In the genomic region with DNA sequence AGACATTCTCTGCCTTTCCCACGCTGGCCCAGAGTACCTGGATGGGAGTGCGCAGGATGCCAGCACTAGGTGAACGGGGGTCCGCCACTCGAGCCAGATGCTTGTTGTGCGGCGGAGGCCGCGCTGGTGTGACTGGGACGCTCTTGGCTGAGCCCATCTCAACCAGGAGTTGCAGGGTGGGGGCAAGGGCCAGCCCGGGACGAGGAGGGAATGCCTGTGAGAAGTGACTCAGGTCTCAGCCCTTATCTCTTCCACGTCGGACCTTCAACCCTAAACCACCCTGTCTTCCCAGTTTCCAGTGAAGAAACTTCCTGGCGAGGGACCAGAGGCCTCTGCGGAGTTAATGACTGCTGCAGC, we compare ENCODE assay signal across 8 cellular contexts. TPM values are rescaled to one million over a fixed set of nuclear protein-coding genes. Genes with fewer than 3 reads are reported as not detected.
DNase-seq lines count a peak whose midpoint lies in the region; ATAC-seq and TF ChIP-seq lines count a peak whose summit lies in the region.

No MANE protein-coding gene starts in this region.

- peaks cover 11 to 29% (median 24%) of the 10 kb centered on the region in 3 donors for H3K4me1 ChIP-seq in esophagus squamous epithelium
- H3K4me1 ChIP-seq in psoas muscle: peaks cover 14% of the 10 kb centered on the region
- H3K4me1 ChIP-seq in ovary (ENCODE audit: insufficient read depth): peaks cover 7% of the 10 kb centered on the region

- H3K27ac ChIP-seq in RWPE1: peak overlapping the region; percentile 85
- peak overlapping the region; percentile 92 to 99 (median 97) for H3K27ac ChIP-seq in esophagus squamous epithelium
- peak overlapping the region; percentile 98 for H3K27ac ChIP-seq in psoas muscle
- no peak overlapping the region for H3K27ac ChIP-seq in ovary

- TF ChIP-seq POLR2A in esophagus squamous epithelium (IDR thresholded peaks at IDR 0.05): no peak
- no peak for TF ChIP-seq POLR2A in ovary (IDR thresholded peaks at IDR 0.05)

- POLR2A ChIA-PET in RWPE1 (lab: Yijun Ruan, JAX; ENCODE audit: low non-redundant PET): interaction anchor here (1.5 kb wide), 1 partner anchor 127 kb away, joined by 3 read pairs; a partner anchor contains a TSS

- H3K9me3 ChIP-seq in esophagus squamous epithelium (no peaks in the 10 kb centered on the region), psoas muscle (no peaks in the 10 kb centered on the region), ovary (no peaks in the 10 kb centered on the region)

- no peaks in the 10 kb centered on the region for H3K27me3 ChIP-seq in GM06990 (replicated peaks; ENCODE audit: control insufficient read depth, insufficient read depth, low read length)
- no peaks in the 10 kb centered on the region for H3K27me3 ChIP-seq in esophagus squamous epithelium
- H3K27me3 ChIP-seq in psoas muscle (ENCODE audit: insufficient read depth in 3 of 3, low read length in 2 of 3): no peaks in the 10 kb centered on the region
- H3K27me3 ChIP-seq in ovary: no peaks in the 10 kb centered on the region

- H3K36me3 ChIP-seq in GM06990 (ENCODE audit: control insufficient read depth, insufficient read depth, low read length) (peaks cover 12% of the 10 kb centered on the region), esophagus squamous epithelium (peaks cover 2 to 45% (median 4%) of the 10 kb centered on the region in 3 donors), psoas muscle (ENCODE audit: insufficient read depth in 1 of 2, low read depth in 1 of 2) (peaks cover 0 to 13% of the 10 kb centered on the region in 2 donors), ovary (no peaks in the 10 kb centered on the region)

- ATAC-seq in psoas muscle: no peak
- no peak for ATAC-seq in HG03175 (IDR thresholded peaks at IDR 0.05; ENCODE audit: unreplicated experiment)

- intact Hi-C loops in esophagus squamous epithelium (cut with DNase I): no loop called here
- intact Hi-C loops in psoas muscle (cut with DNase I): no loop called here
- intact Hi-C loops in ovary (cut with DNase I): no loop called here

- DNase-seq in GM06990 (ENCODE audit: extremely low read depth, insufficient read length) (no peak), RWPE1 (ENCODE audit: low spot score) (no peak), esophagus squamous epithelium (lab: John Stamatoyannopoulos, UW) (no peak), psoas muscle (peak in 1 of 2 donors; percentile 72), ovary (no peak), NCI-H2171 treated with DMSO at 0.1 percent for 48 hours (lab: John Stamatoyannopoulos, UW) (no peak)
- DNase-seq in activated effector memory CD4-positive, alpha-beta T cell treated with anti-CD3 and anti-CD28 coated beads, Interleukin-2, amount 50 U/mL, for 16 hours: no peak

- WGBS in esophagus squamous epithelium, 2 donors: 0 to 29% methylated on average over 4 to 14 of the region's 16 CpGs
- WGBS in psoas muscle, 3 donors: 19 to 22% (median 19%) methylated on average over 16 of the region's 16 CpGs
- WGBS in ovary, 3 donors: 38 to 44% (median 43%) methylated on average over 14 to 16 of the region's 16 CpGs

- TF ChIP-seq CTCF in GM06990 (IDR thresholded peaks at IDR 0.05; ENCODE audit: insufficient read depth, low read length, poor library complexity, severe bottlenecking): no peak
- TF ChIP-seq CTCF in RWPE1 (conservative IDR thresholded peaks at IDR 0.05; ENCODE audit: low read depth): no peak
- no peak for TF ChIP-seq CTCF in esophagus squamous epithelium (IDR thresholded peaks at IDR 0.05)
- no peak for TF ChIP-seq CTCF in psoas muscle (IDR thresholded peaks at IDR 0.05)
- TF ChIP-seq CTCF in ovary (IDR thresholded peaks at IDR 0.05): no peak

- CTCF ChIA-PET in RWPE1 (lab: Yijun Ruan, JAX): interaction anchor here (1.0 kb wide), 1 partner anchor 22 kb away, joined by 3 read pairs; a partner anchor contains a TSS

- H3K4me3 ChIP-seq in GM06990 (replicated peaks; ENCODE audit: low read depth, low read length): peak overlapping the region; percentile 95
- peak overlapping the region; percentile 58 to 86 (median 71) for H3K4me3 ChIP-seq in esophagus squamous epithelium
- H3K4me3 ChIP-seq in psoas muscle: peak overlapping the region; percentile 85
- no peak overlapping the region for H3K4me3 ChIP-seq in ovary

- no peak for TF ChIP-seq EP300 in ovary (IDR thresholded peaks at IDR 0.05)

RNA-seq across cellular contexts. Expression of a gene that starts 0.3 kb away (rescaled TPM):
- total RNA-seq in esophagus squamous epithelium (10 to 100 TPM in 3 of 4 donors, 1 to 10 TPM in 1; 5.9 to 20.0 (median 12.8) TPM), psoas muscle (1 to 10 TPM in 1 of 4 donors, under 1 TPM in 2, not detected in 1; 0.79 to 1.1 (median 0.92) TPM), ovary (1 to 10 TPM in 2 of 7 donors, under 1 TPM in 5; 0.18 to 1.6 (median 0.74) TPM)
- polyA plus RNA-seq in psoas muscle (1 to 10 TPM in 1 of 3 donors, under 1 TPM in 2; 0.21 to 3.3 (median 0.56) TPM), ovary (1 to 10 TPM in 1 of 2 donors, under 1 TPM in 1; 0.68 to 1.6 TPM)

RNA-seq across cellular contexts. Expression of a gene that starts 1.2 kb away (rescaled TPM):
- total RNA-seq in esophagus squamous epithelium (10 to 100 TPM; 50.6 to 60.0 (median 54.0) TPM), psoas muscle (100 to 1,000 TPM in 3 of 4 donors, 10 to 100 TPM in 1; 98.1 to 127 (median 112) TPM), ovary (10 to 100 TPM; 13.9 to 84.3 (median 63.0) TPM)
- polyA plus RNA-seq in psoas muscle (10 to 100 TPM; 43.1 to 85.1 (median 49.5) TPM), ovary (10 to 100 TPM; 23.7 to 30.1 TPM)

RNA-seq across cellular contexts. Expression of a gene that starts 10.0 kb away (rescaled TPM):
- total RNA-seq in esophagus squamous epithelium (under 1 TPM in 1 of 4 donors, not detected in 3; 0.76 TPM), psoas muscle (under 1 TPM; 0.23 to 0.69 (median 0.33) TPM), ovary (10 to 100 TPM in 5 of 7 donors, 1 to 10 TPM in 1, under 1 TPM in 1; 0.34 to 15.0 (median 11.0) TPM)
- polyA plus RNA-seq in psoas muscle (under 1 TPM; 0.13 to 0.60 (median 0.13) TPM), ovary (1 to 10 TPM; 1.8 to 7.8 TPM)

RNA-seq across cellular contexts. Expression of a gene that starts 16.6 kb away (rescaled TPM):
- total RNA-seq in esophagus squamous epithelium: 100 to 1,000 TPM; 547 to 938 (median 723) TPM
- total RNA-seq in psoas muscle: 100 to 1,000 TPM; 537 to 822 (median 624) TPM
- 100 to 1,000 TPM; 588 to 952 (median 847) TPM for polyA plus RNA-seq in psoas muscle
- 100 to 1,000 TPM; 136 to 443 (median 295) TPM for total RNA-seq in ovary
- 100 to 1,000 TPM; 267 to 594 TPM for polyA plus RNA-seq in ovary

RNA-seq across cellular contexts. Expression of a gene that starts 22.3 kb away (rescaled TPM):
- 10 to 100 TPM in 1 of 4 donors, 1 to 10 TPM in 3; 4.3 to 15.8 (median 7.9) TPM for total RNA-seq in esophagus squamous epithelium
- total RNA-seq in psoas muscle: 1 to 10 TPM; 2.4 to 4.5 (median 3.2) TPM
- 10 to 100 TPM in 1 of 3 donors, 1 to 10 TPM in 2; 4.3 to 10.2 (median 6.7) TPM for polyA plus RNA-seq in psoas muscle
- 10 to 100 TPM in 3 of 7 donors, 1 to 10 TPM in 4; 5.8 to 14.7 (median 8.5) TPM for total RNA-seq in ovary
- 1 to 10 TPM in 1 of 2 donors, under 1 TPM in 1; 0.38 to 8.1 TPM for polyA plus RNA-seq in ovary

Comparison
In these comparisons a context has a peak if more than half of its experiments do, and no peak if none do; other contexts are left out.
1. H3K27ac ChIP-seq: peak in RWPE1 (single experiment), esophagus squamous epithelium (4 of 4) and psoas muscle (single experiment); none in ovary (0 of 2).